ENCODE assay signal across 20 cellular contexts in genomic region chr4:126572264-126572663, GRCh38.
"Had no signal": no experiment of that assay in that cellular context is flagged by ENCODE, and none has a peak within 500 bp of the region (broad histone marks: within the 10 kb centered on the region; RNA-seq: fewer than 3 reads in every experiment).

No MANE protein-coding gene starts in this region.

- FAIRE-seq: pancreas, small intestine had no signal

- ATAC-seq: esophagus mucosa, gastroesophageal sphincter, left lobe of liver, pancreas, right cardiac atrium had no signal

- H3K4me1 ChIP-seq: gastroesophageal sphincter, pancreas, stomach had no signal

- H3K27ac ChIP-seq: dorsolateral prefrontal cortex, gastroesophageal sphincter, pancreas, stomach had no signal

- H3K9me3 ChIP-seq: gastroesophageal sphincter, pancreas, stomach had no signal

- H3K36me3 ChIP-seq: gastroesophageal sphincter, pancreas, stomach had no signal

- H3K27me3 ChIP-seq: dorsolateral prefrontal cortex, gastroesophageal sphincter, pancreas, stomach had no signal

- DNase-seq: cortex of kidney; dorsolateral prefrontal cortex; effector CD8-positive, alpha-beta T cell; foreskin fibroblast; glutamatergic neuron; islet precursor cell; midbrain; naive B cell; occipital lobe; pancreas; right cardiac atrium; small intestine; stimulated activated CD4-positive, alpha-beta T cell treated with anti-CD3 and anti-CD28 coated beads, Interleukin-12 subunit alpha, Interleukin-12 subunit beta, amount 100 ng/mL, for 4 hours; stimulated activated naive CD4-positive, alpha-beta T cell; stomach; substantia nigra; trophoblast cell had no signal

- H3K4me3 ChIP-seq: dorsolateral prefrontal cortex, gastroesophageal sphincter, pancreas, stomach had no signal
